In genomic region chr2:28717339-28717758, GRCh38 we compare ENCODE assay signal across 9 cellular contexts. TPM values are rescaled to one million over a fixed set of nuclear protein-coding genes. Genes with fewer than 3 reads are reported as not detected.
DNase-seq lines count a peak whose midpoint lies in the region; ATAC-seq and TF ChIP-seq lines count a peak whose summit lies in the region.
"Had no signal": no experiment of that assay in that cellular context is flagged by ENCODE, and none has a peak within 500 bp of the region (broad histone marks: within the 10 kb centered on the region; RNA-seq: fewer than 3 reads in every experiment).

No MANE protein-coding gene starts in this region.

- H3K27me3 Mint-ChIP-seq in CD4-positive, alpha-beta memory T cell: peaks cover 0 to 3% of the 10 kb centered on the region in 2 donors
- H3K27me3 Mint-ChIP-seq: stimulated activated naive CD8-positive, alpha-beta T cell treated with anti-CD3 and anti-CD28 coated beads, Interleukin-15, Interleukin-2, amounts not matched to agents 100 ng/mL and 50 ng/mL, for 24 hours had no signal

- CTCF ChIA-PET in CD4-positive, alpha-beta memory T cell (lab: Charles Lee; ENCODE audit: partially characterized antibody): interaction anchor here (1.0 kb wide), 1 partner anchor 57 kb away, joined by 4 read pairs; no protein-coding TSS in a partner anchor

- H3K9me3 ChIP-seq in lower lobe of right lung (no peaks in the 10 kb centered on the region), transverse colon (no peaks in the 10 kb centered on the region)
- H3K9me3 ChIP-seq in CD4-positive, alpha-beta memory T cell (ENCODE audit: control insufficient read depth in 1 of 2, low read length in 2 of 2): no peaks in the 10 kb centered on the region

- 56 to 58% methylated on average over 4 to 5 of the region's 5 CpGs for WGBS in transverse colon (ENCODE audit: low coverage in 1 of 2), 2 donors

- H3K36me3 ChIP-seq in lower lobe of right lung: no peaks in the 10 kb centered on the region
- no peaks in the 10 kb centered on the region for H3K36me3 ChIP-seq in transverse colon
- no peaks in the 10 kb centered on the region for H3K36me3 ChIP-seq in CD4-positive, alpha-beta memory T cell (ENCODE audit: insufficient read depth, low read length)

- H3K4me1 ChIP-seq in lower lobe of right lung (peaks cover 28% of the 10 kb centered on the region), transverse colon (peaks cover 7 to 22% (median 19%) of the 10 kb centered on the region in 4 donors)
- H3K4me1 ChIP-seq in CD4-positive, alpha-beta memory T cell (ENCODE audit: insufficient read depth, low read length): no peaks in the 10 kb centered on the region

- POLR2A ChIA-PET in CD4-positive, alpha-beta memory T cell (lab: Charles Lee; ENCODE audit: partially characterized antibody): no interaction called here

- peak overlapping the region in 1 of 7 donors; percentile 10 for H3K27ac Mint-ChIP-seq in CD4-positive, alpha-beta memory T cell
- H3K27ac Mint-ChIP-seq: stimulated activated naive CD8-positive, alpha-beta T cell treated with anti-CD3 and anti-CD28 coated beads, Interleukin-15, Interleukin-2, amounts not matched to agents 100 ng/mL and 50 ng/mL, for 24 hours had no signal

- intact Hi-C loops in lower lobe of right lung (cut with DNase I): no loop called here
- intact Hi-C loops in transverse colon (cut with DNase I; ENCODE audit: low total_unique reads): no loop called here
- intact Hi-C loops in CD4-positive, alpha-beta memory T cell (cut with micrococcal nuclease): no loop called here

- H3K27me3 ChIP-seq in lower lobe of right lung (ENCODE audit: low read depth): no peaks in the 10 kb centered on the region
- H3K27me3 ChIP-seq in transverse colon: no peaks in the 10 kb centered on the region
- H3K27me3 ChIP-seq in CD4-positive, alpha-beta memory T cell (ENCODE audit: insufficient read depth, low read length): no peaks in the 10 kb centered on the region

- no peak for TF ChIP-seq CTCF in lower lobe of right lung (IDR thresholded peaks at IDR 0.05)
- TF ChIP-seq CTCF in transverse colon (IDR thresholded peaks at IDR 0.05): no peak

- ATAC-seq in lower lobe of right lung: peak; percentile 92
- ATAC-seq in GM18505 (IDR thresholded peaks at IDR 0.05; ENCODE audit: unreplicated experiment): no peak
- no peak for ATAC-seq in HG02610 (IDR thresholded peaks at IDR 0.05; ENCODE audit: unreplicated experiment)

- no peaks in the 10 kb centered on the region for H3K36me3 Mint-ChIP-seq in CD4-positive, alpha-beta memory T cell

- H3K4me3 ChIP-seq in lower lobe of right lung (no peak overlapping the region), transverse colon (no peak overlapping the region)
- H3K4me3 ChIP-seq in CD4-positive, alpha-beta memory T cell (ENCODE audit: low read length in 2 of 2): no peak overlapping the region

- in situ Hi-C loops in transverse colon (cut with MboI; ENCODE audit: low pct_ligation_motif_present in 1 of 4, low pct_unique_long_range_greater_than_20kb in 1 of 4, low sequenced_read_pairs in 3 of 4): no loop called here

- peaks cover 0 to 2% (median 0%) of the 10 kb centered on the region in 8 donors for H3K9me3 Mint-ChIP-seq in CD4-positive, alpha-beta memory T cell
- H3K9me3 Mint-ChIP-seq: stimulated activated naive CD8-positive, alpha-beta T cell treated with anti-CD3 and anti-CD28 coated beads, Interleukin-15, Interleukin-2, amounts not matched to agents 100 ng/mL and 50 ng/mL, for 24 hours had no signal

- TF ChIP-seq EP300 in transverse colon (IDR thresholded peaks at IDR 0.05; ENCODE audit: low read depth): no peak

- H3K27ac ChIP-seq in caudate nucleus (ENCODE audit: low read depth, low read length): peak overlapping the region; percentile 76
- H3K27ac ChIP-seq in lower lobe of right lung: peak overlapping the region; percentile 87
- H3K27ac ChIP-seq in transverse colon: peak overlapping the region; percentile 66 to 87 (median 84)
- H3K27ac ChIP-seq in CD4-positive, alpha-beta memory T cell (ENCODE audit: low read depth, low read length): no peak overlapping the region

- H3K4me3 Mint-ChIP-seq in CD4-positive, alpha-beta memory T cell: no peak overlapping the region
- H3K4me3 Mint-ChIP-seq: stimulated activated naive CD8-positive, alpha-beta T cell treated with anti-CD3 and anti-CD28 coated beads, Interleukin-15, Interleukin-2, amounts not matched to agents 100 ng/mL and 50 ng/mL, for 24 hours had no signal

- H3K4me1 Mint-ChIP-seq in CD4-positive, alpha-beta memory T cell: no peaks in the 10 kb centered on the region

- TF ChIP-seq POLR2A in transverse colon (IDR thresholded peaks at IDR 0.05) (no peak), GM18505 (IDR thresholded peaks at IDR 0.05; ENCODE audit: borderline replicate concordance, extremely low read depth, insufficient read depth, insufficient read length) (no peak)

- DNase-seq in AML-193 (lab: John Stamatoyannopoulos, UW) (peak; percentile 83 to 87), NCI-H2029 treated with DMSO at 0.1 percent for 48 hours (lab: John Stamatoyannopoulos, UW) (peak; percentile 61), caudate nucleus (lab: John Stamatoyannopoulos, UW) (peak in 7 of 61 donors; percentile 9 to 57 (median 24)), lower lobe of right lung (peak; percentile 74), transverse colon (peak; percentile 33)
- DNase-seq in CD4-positive, alpha-beta memory T cell: no peak

RNA-seq across cellular contexts. Expression of gene PPP1CB, which starts 34.3 kb away (rescaled TPM):
- total RNA-seq in lower lobe of right lung: 233 TPM
- 100 to 1,000 TPM; 132 to 245 (median 192) TPM for total RNA-seq in transverse colon
- total RNA-seq in CD4-positive, alpha-beta memory T cell: 100 to 1,000 TPM; 225 to 231 TPM
- polyA plus RNA-seq in CD4-positive, alpha-beta memory T cell: 10 to 100 TPM; 92.1 to 98.6 TPM

Comparison
In these comparisons a context has a peak if more than half of its experiments do, and no peak if none do; other contexts are left out.
1. DNase-seq: peak in AML-193 (2 of 2), NCI-H2029 treated with DMSO at 0.1 percent for 48 hours (single experiment), lower lobe of right lung (single experiment) and transverse colon (single experiment); none in CD4-positive, alpha-beta memory T cell (0 of 5).
2. ATAC-seq: peak in lower lobe of right lung (2 of 2); none in GM18505 (single experiment) and HG02610 (single experiment).